5 cellular contexts compared by ENCODE assay signal in the genomic region with DNA sequence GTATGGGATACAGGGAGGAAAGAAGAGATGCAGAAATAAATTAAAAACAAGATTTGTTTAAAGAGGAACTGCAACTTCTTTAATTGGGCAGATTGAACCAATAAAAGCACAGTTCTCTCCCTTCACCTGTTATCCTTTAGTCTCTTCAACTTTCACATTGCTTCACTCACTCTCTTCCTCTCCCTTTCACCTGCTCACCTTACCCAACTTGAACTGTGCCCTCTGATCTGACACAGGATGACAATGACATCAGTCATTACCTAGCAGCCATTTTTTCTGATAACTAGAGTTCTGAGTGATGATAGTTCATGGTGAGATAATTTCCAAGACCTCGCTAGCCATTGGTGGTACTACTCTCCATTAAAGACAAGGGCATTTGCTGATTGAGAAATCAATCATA.
DNase-seq lines count a peak whose midpoint lies in the region; ATAC-seq, FAIRE-seq and TF ChIP-seq lines count a peak whose summit lies in the region.
"Not testable (repeated sequence)": the region's sequence is repeated elsewhere in the genome, so short reads cannot be mapped to it uniquely, and the experiment has no call there.

No MANE protein-coding gene starts in this region.

- H2AFZ ChIP-seq in GM12878 (ENCODE audit: control insufficient read depth, low read depth, low read length) = not testable (repeated sequence)

- no CpG with 5 or more reads among the region's 1 CpG for WGBS in GM12878 (ENCODE audit: insufficient coverage, insufficient replicate concordance, low lambda C conversion rate, missing lambda C conversion rate)
- WGBS in right lobe of liver (ENCODE audit: insufficient coverage, low coverage, low lambda C conversion rate, missing lambda C conversion rate) = no CpG with 5 or more reads among the region's 1 CpG

- not testable (repeated sequence) for H3K27ac Mint-ChIP-seq in activated CD4-positive, alpha-beta T cell treated with anti-CD3 and anti-CD28 coated beads for 36 hours; naive B cell

- not testable (repeated sequence) for H4K20me1 ChIP-seq in GM12878 (ENCODE audit: control insufficient read depth, insufficient read depth)

- not testable (repeated sequence) for H3K27me3 Mint-ChIP-seq in activated CD4-positive, alpha-beta T cell treated with anti-CD3 and anti-CD28 coated beads for 36 hours; naive B cell

- not testable (repeated sequence) for H3K9me3 ChIP-seq in GM12878 (replicated peaks; ENCODE audit: control insufficient read depth, insufficient read depth, low read length); right lobe of liver

- not testable (repeated sequence) for H3K36me3 ChIP-seq in GM12878 (ENCODE audit: control insufficient read depth in 2 of 2, insufficient read depth in 2 of 2, low read length in 1 of 2); right lobe of liver

- CTCF ChIA-PET in activated CD4-positive, alpha-beta T cell treated with anti-CD3 and anti-CD28 coated beads for 36 hours (lab: Charles Lee); GM12878 (lab: Yijun Ruan, JAX): not testable (repeated sequence)

- not testable (repeated sequence) for BruUV-seq in GM12878 (replicated peaks; lab: Mats Ljungman, UMichigan)

- peak; percentile 12 for ATAC-seq in activated CD4-positive, alpha-beta T cell treated with anti-CD3 and anti-CD28 coated beads for 36 hours
- ATAC-seq in GM12878 = peak; percentile 49
- ATAC-seq in left lobe of liver = peak; percentile 94
- peak; percentile 91 to 95 (median 92) for ATAC-seq in right lobe of liver
- ATAC-seq in naive B cell (ENCODE audit: low read depth in 2 of 2) = peak; percentile 16 to 24

- H3K9me3 Mint-ChIP-seq in activated CD4-positive, alpha-beta T cell treated with anti-CD3 and anti-CD28 coated beads for 36 hours (ENCODE audit: low read depth); naive B cell: not testable (repeated sequence)

- SMC1A ChIA-PET in GM12878 (lab: Charles Lee; ENCODE audit: uncharacterized antibody, unreplicated experiment) = not testable (repeated sequence)

- not testable (repeated sequence) for TF ChIP-seq CTCF in GM12878 (IDR thresholded peaks at IDR 0.05 in 2 of 3, conservative IDR thresholded peaks at IDR 0.05 in 1 of 3; ENCODE audit: control insufficient read depth in 2 of 3, extremely low read depth in 1 of 3, insufficient read depth in 1 of 3, low read depth in 3 of 3, low read length in 3 of 3); right lobe of liver (IDR thresholded peaks at IDR 0.05)

- not testable (repeated sequence) for TF ChIP-seq EP300 in GM12878 (IDR thresholded peaks at IDR 0.05; ENCODE audit: borderline replicate concordance in 1 of 2, control insufficient read depth in 1 of 2, low read depth in 2 of 2, low read length in 2 of 2)

- not testable (repeated sequence) for H3K4me3 ChIP-seq in GM12878, right lobe of liver

- in situ Hi-C loops in GM12878 (cut with MboI) = not testable (repeated sequence)

- not testable (repeated sequence) for H3K27ac ChIP-seq in GM12878 (ENCODE audit: control insufficient read depth, insufficient read depth); right lobe of liver

- H3K27me3 ChIP-seq in GM12878 (replicated peaks in 1 of 2; ENCODE audit: control insufficient read depth in 2 of 2, insufficient read depth in 2 of 2, low read length in 1 of 2); right lobe of liver: not testable (repeated sequence)

- not testable (repeated sequence) for H3K4me3 Mint-ChIP-seq in activated CD4-positive, alpha-beta T cell treated with anti-CD3 and anti-CD28 coated beads for 36 hours; naive B cell

- not testable (repeated sequence) for H3K4me1 ChIP-seq in GM12878 (ENCODE audit: control insufficient read depth, insufficient read depth, low read length); right lobe of liver

- POLR2A ChIA-PET in activated CD4-positive, alpha-beta T cell treated with anti-CD3 and anti-CD28 coated beads for 36 hours (lab: Charles Lee); GM12878 (lab: Charles Lee): not testable (repeated sequence)

- RAD21 ChIA-PET in GM12878 (lab: Charles Lee; ENCODE audit: unreplicated experiment) = not testable (repeated sequence)

- not testable (repeated sequence) for H3K79me2 ChIP-seq in GM12878 (ENCODE audit: control insufficient read depth, insufficient read depth, low read length)

- H3K4me2 ChIP-seq in GM12878 (ENCODE audit: control insufficient read depth, insufficient read depth) = not testable (repeated sequence)

- H3K9ac ChIP-seq in GM12878 (ENCODE audit: control insufficient read depth, insufficient read depth, low read length) = not testable (repeated sequence)

- not testable (repeated sequence) for DNase-seq in activated CD4-positive, alpha-beta T cell treated with anti-CD3 and anti-CD28 coated beads for 36 hours; GM12878 (ENCODE audit: low read depth, low spot score); left lobe of liver (ENCODE audit: low spot score); right lobe of liver; naive B cell

- TF ChIP-seq POLR2A in GM12878 (IDR thresholded peaks at IDR 0.05; ENCODE audit: low read depth, low read length); right lobe of liver (IDR thresholded peaks at IDR 0.05): not testable (repeated sequence)

- H3K4me1 Mint-ChIP-seq in activated CD4-positive, alpha-beta T cell treated with anti-CD3 and anti-CD28 coated beads for 36 hours; naive B cell: not testable (repeated sequence)

- not testable (repeated sequence) for H3K36me3 Mint-ChIP-seq in activated CD4-positive, alpha-beta T cell treated with anti-CD3 and anti-CD28 coated beads for 36 hours (ENCODE audit: low read depth); naive B cell

- FAIRE-seq in GM12878 (lab: Jason Lieb, UNC) = peak; percentile 27

- intact Hi-C loops in activated CD4-positive, alpha-beta T cell treated with anti-CD3 and anti-CD28 coated beads for 36 hours (cut with DNase I, micrococcal nuclease); GM12878 (cut with micrococcal nuclease; ENCODE audit: unreplicated experiment); right lobe of liver (cut with DNase I): not testable (repeated sequence)

- not testable (repeated sequence) for TF ChIP-seq RAD21 in GM12878 (IDR thresholded peaks at IDR 0.05; ENCODE audit: insufficient read depth, low read depth, low read length)

Comparison
In these comparisons a context has a peak if more than half of its experiments do, and no peak if none do; other contexts are left out.
1. ATAC-seq: peak in every context shown above with its lines; median percentile 94 in left lobe of liver; 92 in right lobe of liver; 49 in GM12878; 20 in naive B cell; 12 in activated CD4-positive, alpha-beta T cell treated with anti-CD3 and anti-CD28 coated beads for 36 hours.